ENCODE assay signal across 21 cellular contexts in genomic region chr4:82601242-82602015, GRCh38. TPM values are rescaled to one million over a fixed set of nuclear protein-coding genes. Genes with fewer than 3 reads are reported as not detected.
"Had no signal": no experiment of that assay in that cellular context is flagged by ENCODE, and none has a peak within 500 bp of the region (broad histone marks: within the 10 kb centered on the region; RNA-seq: fewer than 3 reads in every experiment).

No MANE protein-coding gene starts in this region.

- H3K9me3 ChIP-seq: esophagus squamous epithelium, pancreas, tibial nerve, uterus had no signal

- H3K27ac ChIP-seq: esophagus squamous epithelium, pancreas, skin epidermis, uterus had no signal

- ATAC-seq: naive thymus-derived CD8-positive, alpha-beta T cell; pancreas; stimulated activated naive B cell treated with anti-CD40 and anti-IgM and Interleukin-4, amounts not matched to agents 10 μg/mL and 1 μg/mL and 100 μg/mL, for 72 hours had no signal

- H3K4me3 ChIP-seq: coronary artery, esophagus squamous epithelium, pancreas, skin epidermis, tibial nerve, uterus had no signal

- H3K36me3 ChIP-seq: esophagus squamous epithelium, pancreas, tibial nerve, uterus had no signal

- DNase-seq: activated CD4-positive, alpha-beta T cell treated with anti-CD3 and anti-CD28 coated beads, Interleukin-2, amount 50 U/mL, for 4 hours; activated CD4-positive, CD25-positive, alpha-beta regulatory T cell treated with anti-CD3 and anti-CD28 coated beads, Interleukin-2, amount 50 U/mL, for 72 hours; activated naive CD4-positive, alpha-beta T cell; activated T-cell treated with anti-CD3 and anti-CD28 coated beads for 4 hours; central memory CD4-positive, alpha-beta T cell; effector CD4-positive, alpha-beta T cell; esophagus squamous epithelium; head of caudate nucleus; left cardiac atrium; mammary epithelial cell; naive thymus-derived CD8-positive, alpha-beta T cell; pancreas; stimulated activated CD4-positive, alpha-beta T cell treated with anti-CD3 and anti-CD28 coated beads, Interleukin-15, amount 100 ng/mL, for 24 hours; stimulated activated CD4-positive, alpha-beta T cell treated with anti-CD3 and anti-CD28 coated beads, Interleukin-4, amount 100 ng/mL, for 1 hour; stimulated activated naive B cell treated with anti-CD40 and anti-IgM and Interleukin-4, amounts not matched to agents 10 μg/mL and 1 μg/mL and 100 μg/mL, for 72 hours; T-helper 1 cell; T1000; uterus had no signal

- H3K4me1 ChIP-seq: esophagus squamous epithelium, pancreas, tibial nerve, uterus had no signal

- H3K27me3 ChIP-seq: esophagus squamous epithelium, pancreas, tibial nerve, uterus had no signal

RNA-seq across cellular contexts. Expression of gene TMEM150C, which starts 39.6 kb away (rescaled TPM):
- total RNA-seq: naive thymus-derived CD8-positive, alpha-beta T cell had no signal
